In the genomic region with DNA sequence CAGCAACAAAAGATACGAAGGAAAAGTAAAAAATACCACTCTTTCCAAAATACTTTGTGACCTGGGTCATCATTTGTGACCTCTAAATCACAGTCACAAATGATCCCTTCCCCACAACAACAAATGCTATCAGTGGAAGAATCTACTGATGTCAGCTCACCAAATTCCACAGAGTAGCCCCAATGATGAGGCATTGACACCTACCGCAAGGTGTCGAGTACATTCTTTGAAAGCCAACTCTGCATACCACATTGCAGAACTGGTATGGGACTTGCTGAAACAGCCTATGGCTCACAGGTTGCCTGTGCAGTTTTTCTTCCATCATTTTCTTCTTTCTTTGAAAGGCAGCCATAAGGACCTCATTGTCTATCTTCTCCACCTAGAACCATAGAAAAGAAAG, we compare ENCODE assay signal across 1 cellular context.
TF ChIP-seq lines count a peak whose summit lies in the region.

No MANE protein-coding gene starts in this region.

TF ChIP-seq in WTC11, 78 proteins besides CTCF, POLR2A, EP300 and RAD21 (continued from another document):
- TF ChIP-seq, protein P1, sequence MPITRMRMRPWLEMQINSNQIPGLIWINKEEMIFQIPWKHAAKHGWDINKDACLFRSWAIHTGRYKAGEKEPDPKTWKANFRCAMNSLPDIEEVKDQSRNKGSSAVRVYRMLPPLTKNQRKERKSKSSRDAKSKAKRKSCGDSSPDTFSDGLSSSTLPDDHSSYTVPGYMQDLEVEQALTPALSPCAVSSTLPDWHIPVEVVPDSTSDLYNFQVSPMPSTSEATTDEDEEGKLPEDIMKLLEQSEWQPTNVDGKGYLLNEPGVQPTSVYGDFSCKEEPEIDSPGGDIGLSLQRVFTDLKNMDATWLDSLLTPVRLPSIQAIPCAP (CRISPR knock-in tag; IDR thresholded peaks at IDR 0.05) = no peak
- TF ChIP-seq SMAD4 (CRISPR knock-in tag; IDR thresholded peaks at IDR 0.05) (no peak), ZNF532 (CRISPR knock-in tag; IDR thresholded peaks at IDR 0.05; ENCODE audit: borderline replicate concordance) (no peak), FOXP1 (CRISPR knock-in tag; IDR thresholded peaks at IDR 0.05; ENCODE audit: borderline replicate concordance) (no peak), CBFB (CRISPR knock-in tag; IDR thresholded peaks at IDR 0.05; ENCODE audit: low read depth) (no peak)
- TF ChIP-seq, protein P2, sequence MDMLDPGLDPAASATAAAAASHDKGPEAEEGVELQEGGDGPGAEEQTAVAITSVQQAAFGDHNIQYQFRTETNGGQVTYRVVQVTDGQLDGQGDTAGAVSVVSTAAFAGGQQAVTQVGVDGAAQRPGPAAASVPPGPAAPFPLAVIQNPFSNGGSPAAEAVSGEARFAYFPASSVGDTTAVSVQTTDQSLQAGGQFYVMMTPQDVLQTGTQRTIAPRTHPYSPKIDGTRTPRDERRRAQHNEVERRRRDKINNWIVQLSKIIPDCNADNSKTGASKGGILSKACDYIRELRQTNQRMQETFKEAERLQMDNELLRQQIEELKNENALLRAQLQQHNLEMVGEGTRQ (CRISPR knock-in tag; IDR thresholded peaks at IDR 0.05) = no peak
- TF ChIP-seq, protein P3, sequence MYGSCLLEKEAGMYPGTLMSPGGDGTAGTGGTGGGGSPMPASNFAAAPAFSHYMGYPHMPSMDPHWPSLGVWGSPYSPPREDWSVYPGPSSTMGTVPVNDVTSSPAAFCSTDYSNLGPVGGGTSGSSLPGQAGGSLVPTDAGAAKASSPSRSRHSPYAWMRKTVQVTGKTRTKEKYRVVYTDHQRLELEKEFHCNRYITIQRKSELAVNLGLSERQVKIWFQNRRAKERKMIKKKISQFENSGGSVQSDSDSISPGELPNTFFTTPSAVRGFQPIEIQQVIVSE (CRISPR knock-in tag; IDR thresholded peaks at IDR 0.05; ENCODE audit: borderline replicate concordance) = no peak
